Comparison of ENCODE assay signal across 1 cellular context in genomic region chr20:2207770-2208097, GRCh38.
TF ChIP-seq lines count a peak whose summit lies in the region.

No MANE protein-coding gene starts in this region.

TF ChIP-seq in WTC11, 78 proteins besides CTCF, POLR2A, EP300 and RAD21 (continued from another document):
- no peak for TF ChIP-seq ZSCAN18 (CRISPR knock-in tag; IDR thresholded peaks at IDR 0.05)
- no peak for TF ChIP-seq PRRX2 (CRISPR knock-in tag; IDR thresholded peaks at IDR 0.05)
- TF ChIP-seq MXD4 (CRISPR knock-in tag; IDR thresholded peaks at IDR 0.05; ENCODE audit: borderline replicate concordance): no peak
- no peak for TF ChIP-seq ZNF121 (CRISPR knock-in tag; IDR thresholded peaks at IDR 0.05)
